1 cellular context compared by ENCODE assay signal in genomic region chr19:39445258-39446071, GRCh38.
A peak's percentile ranks its signal among the peaks of the same experiment; 100 is the strongest.
TF ChIP-seq lines count a peak whose summit lies in the region.

Gene SUPT5H, plus strand, starts transcription at chr19:39445582. Its CDS starts 309 bp downstream, at chr19:39445891.

TF ChIP-seq in K562, 482 proteins besides CTCF, POLR2A, EP300 and RAD21 (continued from another document and continues in another):
- TF ChIP-seq E4F1 (CRISPR knock-in tag; IDR thresholded peaks at IDR 0.05; ENCODE audit: borderline replicate concordance) (0 out of 2 replicates have a peak, but pooled peaks have one; percentile 41), ELF1 (tag; IDR thresholded peaks at IDR 0.05) (peak; percentile 96), ZKSCAN3 (CRISPR knock-in tag; IDR thresholded peaks at IDR 0.05) (no peak), ZNF57 (CRISPR knock-in tag; IDR thresholded peaks at IDR 0.05) (no peak), TAF7 (tag; IDR thresholded peaks at IDR 0.05) (peak; percentile 73), NUFIP1 (IDR thresholded peaks at IDR 0.05; ENCODE audit: partially characterized antibody) (no peak), RBBP5 (IDR thresholded peaks at IDR 0.05; ENCODE audit: borderline replicate concordance, insufficient read depth, low read length, poor library complexity, severe bottlenecking) (peak; percentile 81), ZNF347 (CRISPR knock-in tag; IDR thresholded peaks at IDR 0.05; ENCODE audit: low read depth) (no peak), RBFOX2 (IDR thresholded peaks at IDR 0.05; ENCODE audit: low read depth, low read length) (peak; percentile 97), ZFP36 (IDR thresholded peaks at IDR 0.05; ENCODE audit: low read depth, low read length, partially characterized antibody) (no peak), ZNF77 (CRISPR knock-in tag; IDR thresholded peaks at IDR 0.05) (no peak), USF1 (CRISPR knock-in tag; IDR thresholded peaks at IDR 0.05) (no peak; the same call in 1 of the 2 replicates), ZFP91 (CRISPR knock-in tag; IDR thresholded peaks at IDR 0.05) (no peak), NEUROD1 (IDR thresholded peaks at IDR 0.05; ENCODE audit: borderline replicate concordance, low read depth, low read length, partially characterized antibody) (peak; percentile 81), PTTG1 (tag; IDR thresholded peaks at IDR 0.05; ENCODE audit: low read depth) (no peak), RUNX1 (IDR thresholded peaks at IDR 0.05; ENCODE audit: low read depth) (no peak), KDM4B (IDR thresholded peaks at IDR 0.05; ENCODE audit: borderline replicate concordance in 2 of 2, low read depth in 1 of 2) (peak in 1 of 2 experiments; percentile 61; a peak in 1 of 4 replicates), CHAMP1 (IDR thresholded peaks at IDR 0.05) (no peak), TCF7 (IDR thresholded peaks at IDR 0.05; ENCODE audit: borderline replicate concordance) (no peak), ZNF165 (CRISPR knock-in tag; IDR thresholded peaks at IDR 0.05; ENCODE audit: borderline replicate concordance) (no peak), POU5F1 (IDR thresholded peaks at IDR 0.05; ENCODE audit: borderline replicate concordance, low read depth, low read length, partially characterized antibody) (no peak), ZNF41 (CRISPR knock-in tag; conservative IDR thresholded peaks at IDR 0.05) (no peak), THAP12 (CRISPR knock-in tag; IDR thresholded peaks at IDR 0.05) (no peak), MCM2 (IDR thresholded peaks at IDR 0.05; ENCODE audit: low read depth) (no peak), SP1 (CRISPR knock-in tag; IDR thresholded peaks at IDR 0.05) (peak; percentile 49), SMAD1 (IDR thresholded peaks at IDR 0.05; ENCODE audit: low read depth, low read length, partially characterized antibody) (no peak), MTF1 (CRISPR knock-in tag; IDR thresholded peaks at IDR 0.05; ENCODE audit: borderline replicate concordance) (no peak), RBM25 (IDR thresholded peaks at IDR 0.05; ENCODE audit: low read depth, low read length, severe bottlenecking) (peak; percentile 92), SNRNP70 (optimal IDR thresholded peaks at IDR 0.05; ENCODE audit: low read depth, low read length) (no peak), E2F8 (IDR thresholded peaks at IDR 0.05; ENCODE audit: low read depth, partially characterized antibody) (no peak), TBL1XR1 (IDR thresholded peaks at IDR 0.05; ENCODE audit: low read length in 2 of 2) (0 out of 4 replicates have a peak, but pooled peaks of 1 of the 2 experiments have one; percentile 34), RREB1 (CRISPR knock-in tag; IDR thresholded peaks at IDR 0.05) (no peak), TCF3 (CRISPR knock-in tag; IDR thresholded peaks at IDR 0.05) (no peak), RBM22 (IDR thresholded peaks at IDR 0.05; ENCODE audit: low read depth, low read length, poor library complexity, severe bottlenecking) (no peak), ZNF445 (CRISPR knock-in tag; IDR thresholded peaks at IDR 0.05; ENCODE audit: low read depth) (no peak), ZEB2 (IDR thresholded peaks at IDR 0.05) (no peak), PRMT5 (CRISPR knock-in tag; IDR thresholded peaks at IDR 0.05) (no peak), MYC (IDR thresholded peaks at IDR 0.05; ENCODE audit: low read depth, low read length) (peak; percentile 87), MYC (CRISPR knock-in tag; IDR thresholded peaks at IDR 0.05; ENCODE audit: borderline replicate concordance, low read depth) (peak; percentile 67; the same call in 1 of the 2 replicates), ZNF217 (CRISPR knock-in tag; IDR thresholded peaks at IDR 0.05) (no peak), EWSR1 (IDR thresholded peaks at IDR 0.05; ENCODE audit: borderline replicate concordance, low read depth, partially characterized antibody) (no peak)
- TF ChIP-seq, protein P1, sequence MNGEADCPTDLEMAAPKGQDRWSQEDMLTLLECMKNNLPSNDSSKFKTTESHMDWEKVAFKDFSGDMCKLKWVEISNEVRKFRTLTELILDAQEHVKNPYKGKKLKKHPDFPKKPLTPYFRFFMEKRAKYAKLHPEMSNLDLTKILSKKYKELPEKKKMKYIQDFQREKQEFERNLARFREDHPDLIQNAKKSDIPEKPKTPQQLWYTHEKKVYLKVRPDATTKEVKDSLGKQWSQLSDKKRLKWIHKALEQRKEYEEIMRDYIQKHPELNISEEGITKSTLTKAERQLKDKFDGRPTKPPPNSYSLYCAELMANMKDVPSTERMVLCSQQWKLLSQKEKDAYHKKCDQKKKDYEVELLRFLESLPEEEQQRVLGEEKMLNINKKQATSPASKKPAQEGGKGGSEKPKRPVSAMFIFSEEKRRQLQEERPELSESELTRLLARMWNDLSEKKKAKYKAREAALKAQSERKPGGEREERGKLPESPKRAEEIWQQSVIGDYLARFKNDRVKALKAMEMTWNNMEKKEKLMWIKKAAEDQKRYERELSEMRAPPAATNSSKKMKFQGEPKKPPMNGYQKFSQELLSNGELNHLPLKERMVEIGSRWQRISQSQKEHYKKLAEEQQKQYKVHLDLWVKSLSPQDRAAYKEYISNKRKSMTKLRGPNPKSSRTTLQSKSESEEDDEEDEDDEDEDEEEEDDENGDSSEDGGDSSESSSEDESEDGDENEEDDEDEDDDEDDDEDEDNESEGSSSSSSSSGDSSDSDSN (IDR thresholded peaks at IDR 0.05; ENCODE audit: borderline replicate concordance in 1 of 2, low read depth in 2 of 2, low read length in 2 of 2) = peak in 1 of 2 experiments; percentile 57; a peak in 1 of 4 replicates
